9 cellular contexts compared by ENCODE assay signal in genomic region chr6:71533939-71534379, GRCh38.
DNase-seq lines count a peak whose midpoint lies in the region; ATAC-seq and TF ChIP-seq lines count a peak whose summit lies in the region.
"Had no signal": no experiment of that assay in that cellular context is flagged by ENCODE, and none has a peak within 500 bp of the region (broad histone marks: within the 10 kb centered on the region; RNA-seq: fewer than 3 reads in every experiment).

No MANE protein-coding gene starts in this region.

- intact Hi-C loops in activated T-helper 1 cell treated with anti-CD3 and anti-CD28 coated beads, Interleukin-12 subunit alpha, Interleukin-12 subunit beta, Interleukin-2, Interleukin-4 antibody, amounts not matched to agents 30 ng/mL and 10 ng/mL and 1 ng/mL, durations not matched to agents 14 hours and 24 hours and 36 hours (cut with micrococcal nuclease), result loop anchor here (1.0 to 10.0 kb wide), 2 partner anchors 149 to 551 kb away; no protein-coding TSS in a partner anchor

- peak; percentile 41 for DNase-seq in EH (ENCODE audit: low read depth)
- peak; percentile 47 to 70 for DNase-seq in cardiac fibroblast (ENCODE audit: low read depth in 2 of 2)
- DNase-seq in stimulated activated naive CD8-positive, alpha-beta T cell treated with anti-CD3 and anti-CD28 coated beads, Interleukin-15, Interleukin-2, amounts not matched to agents 100 U/mL and 50 U/mL, for 24 hours, result no peak
- no peak for DNase-seq in activated T-helper 1 cell treated with anti-CD3 and anti-CD28 coated beads, Interleukin-12 subunit alpha, Interleukin-12 subunit beta, Interleukin-2, Interleukin-4 antibody, amounts not matched to agents 30 ng/mL and 10 ng/mL and 1 ng/mL, durations not matched to agents 14 hours and 24 hours and 36 hours (ENCODE audit: low spot score)
- no peak for DNase-seq in activated naive CD4-positive, alpha-beta T cell treated with anti-CD3 and anti-CD28 coated beads, Interleukin-2, amount 10 ng/mL, durations not matched to agents 7 days and 5 days

- H3K4me3 Mint-ChIP-seq in activated T-helper 1 cell treated with anti-CD3 and anti-CD28 coated beads, Interleukin-12 subunit alpha, Interleukin-12 subunit beta, Interleukin-2, Interleukin-4 antibody, amounts not matched to agents 30 ng/mL and 10 ng/mL and 1 ng/mL, durations not matched to agents 14 hours and 24 hours and 36 hours, result no peak overlapping the region
- no peak overlapping the region for H3K4me3 Mint-ChIP-seq in activated naive CD4-positive, alpha-beta T cell treated with anti-CD3 and anti-CD28 coated beads, Interleukin-2, amount 10 ng/mL, durations not matched to agents 7 days and 5 days
- H3K4me3 Mint-ChIP-seq: IgD-negative memory B cell had no signal

- H3K4me2 ChIP-seq in Loucy (ENCODE audit: low read depth, low read length, poor library complexity, severe bottlenecking) (no peak overlapping the region), neural cell (ENCODE audit: low read length) (no peak overlapping the region)

- H3K9ac ChIP-seq in Loucy (ENCODE audit: low read depth, low read length, poor library complexity, severe bottlenecking), result no peak overlapping the region
- no peak overlapping the region for H3K9ac ChIP-seq in neural cell (ENCODE audit: low read length)

- H3K79me2 ChIP-seq in Loucy (ENCODE audit: insufficient read depth, low read length) (no peaks in the 10 kb centered on the region), neural cell (replicated peaks; ENCODE audit: insufficient read depth, low read length) (no peaks in the 10 kb centered on the region)

- H3K27me3 Mint-ChIP-seq in activated T-helper 1 cell treated with anti-CD3 and anti-CD28 coated beads, Interleukin-12 subunit alpha, Interleukin-12 subunit beta, Interleukin-2, Interleukin-4 antibody, amounts not matched to agents 30 ng/mL and 10 ng/mL and 1 ng/mL, durations not matched to agents 14 hours and 24 hours and 36 hours (ENCODE audit: insufficient read depth), result no peaks in the 10 kb centered on the region
- H3K27me3 Mint-ChIP-seq in activated naive CD4-positive, alpha-beta T cell treated with anti-CD3 and anti-CD28 coated beads, Interleukin-2, amount 10 ng/mL, durations not matched to agents 7 days and 5 days, result no peaks in the 10 kb centered on the region

- no peaks in the 10 kb centered on the region for H3K4me1 ChIP-seq in Loucy (ENCODE audit: insufficient read depth, low read length, poor library complexity, severe bottlenecking)

- no peaks in the 10 kb centered on the region for H3K36me3 Mint-ChIP-seq in activated T-helper 1 cell treated with anti-CD3 and anti-CD28 coated beads, Interleukin-12 subunit alpha, Interleukin-12 subunit beta, Interleukin-2, Interleukin-4 antibody, amounts not matched to agents 30 ng/mL and 10 ng/mL and 1 ng/mL, durations not matched to agents 14 hours and 24 hours and 36 hours (ENCODE audit: low read depth)
- no peaks in the 10 kb centered on the region for H3K36me3 Mint-ChIP-seq in activated naive CD4-positive, alpha-beta T cell treated with anti-CD3 and anti-CD28 coated beads, Interleukin-2, amount 10 ng/mL, durations not matched to agents 7 days and 5 days
- H3K36me3 Mint-ChIP-seq: IgD-negative memory B cell had no signal

- H3K4me3 ChIP-seq in Loucy (ENCODE audit: low read length, poor library complexity, severe bottlenecking) (no peak overlapping the region), cardiac fibroblast (replicated peaks in 1 of 2; ENCODE audit: low read depth in 2 of 2, low read length in 2 of 2) (no peak overlapping the region), neural cell (ENCODE audit: low read length) (no peak overlapping the region)

- CTCF ChIA-PET in activated naive CD4-positive, alpha-beta T cell treated with anti-CD3 and anti-CD28 coated beads, Interleukin-2, amount 10 ng/mL, durations not matched to agents 7 days and 5 days (lab: Charles Lee), result no interaction called here

- TF ChIP-seq POLR2A in GM18505 (IDR thresholded peaks at IDR 0.05; ENCODE audit: borderline replicate concordance, extremely low read depth, insufficient read depth, insufficient read length), result no peak

- no peaks in the 10 kb centered on the region for H3K9me3 Mint-ChIP-seq in activated T-helper 1 cell treated with anti-CD3 and anti-CD28 coated beads, Interleukin-12 subunit alpha, Interleukin-12 subunit beta, Interleukin-2, Interleukin-4 antibody, amounts not matched to agents 30 ng/mL and 10 ng/mL and 1 ng/mL, durations not matched to agents 14 hours and 24 hours and 36 hours
- no peaks in the 10 kb centered on the region for H3K9me3 Mint-ChIP-seq in activated naive CD4-positive, alpha-beta T cell treated with anti-CD3 and anti-CD28 coated beads, Interleukin-2, amount 10 ng/mL, durations not matched to agents 7 days and 5 days
- H3K9me3 Mint-ChIP-seq: IgD-negative memory B cell had no signal

- H3K9me2 ChIP-seq in Loucy (replicated peaks; ENCODE audit: low read depth, low read length) (no peaks in the 10 kb centered on the region), neural cell (ENCODE audit: insufficient read depth, low read length) (no peaks in the 10 kb centered on the region)

- TF ChIP-seq EP300 in neural cell (conservative IDR thresholded peaks at IDR 0.05; ENCODE audit: poor library complexity, severe bottlenecking), result no peak

- H4K20me1 ChIP-seq in Loucy (ENCODE audit: insufficient read depth, low read length, poor library complexity, severe bottlenecking), result no peaks in the 10 kb centered on the region
- H4K20me1 ChIP-seq in neural cell (ENCODE audit: insufficient read depth), result no peaks in the 10 kb centered on the region

- H3K27me3 ChIP-seq in Loucy (ENCODE audit: insufficient read depth, low read length, poor library complexity, severe bottlenecking) (no peaks in the 10 kb centered on the region), neural cell (ENCODE audit: insufficient read depth, low read depth, low read length) (no peaks in the 10 kb centered on the region)

- H3K9me3 ChIP-seq in Loucy (ENCODE audit: insufficient read depth, low read depth, low read length), result no peaks in the 10 kb centered on the region
- H3K9me3 ChIP-seq in neural cell (ENCODE audit: low read length), result no peaks in the 10 kb centered on the region

- H3F3A ChIP-seq in Loucy (ENCODE audit: low read depth) (no peaks in the 10 kb centered on the region), neural cell (ENCODE audit: insufficient read depth, low read length, poor library complexity, severe bottlenecking) (no peaks in the 10 kb centered on the region)

- peak; percentile 71 for TF ChIP-seq CTCF in Loucy (conservative IDR thresholded peaks at IDR 0.05; ENCODE audit: low read length)
- TF ChIP-seq CTCF in cardiac fibroblast (IDR thresholded peaks at IDR 0.05; ENCODE audit: low read depth, low read length), result peak; percentile 53
- peak; percentile 66 for TF ChIP-seq CTCF in neural cell (IDR thresholded peaks at IDR 0.05; ENCODE audit: poor library complexity, severe bottlenecking)

- no peaks in the 10 kb centered on the region for H3K36me3 ChIP-seq in Loucy (ENCODE audit: insufficient read depth, low read length)
- no peaks in the 10 kb centered on the region for H3K36me3 ChIP-seq in neural cell (ENCODE audit: insufficient read depth, low read length)

- peak; percentile 64 for TF ChIP-seq RAD21 in neural cell (conservative IDR thresholded peaks at IDR 0.05)

- no peak overlapping the region for H2AFZ ChIP-seq in Loucy (ENCODE audit: low read length)
- no peak overlapping the region for H2AFZ ChIP-seq in neural cell (ENCODE audit: low read depth, low read length)

- ATAC-seq in stimulated activated naive CD8-positive, alpha-beta T cell treated with anti-CD3 and anti-CD28 coated beads, Interleukin-15, Interleukin-2, amounts not matched to agents 100 U/mL and 50 U/mL, for 24 hours, result no peak
- no peak for ATAC-seq in GM18505 (IDR thresholded peaks at IDR 0.05; ENCODE audit: unreplicated experiment)

- no peak overlapping the region for H3K27ac ChIP-seq in neural cell (ENCODE audit: low read length)

- no peaks in the 10 kb centered on the region for H3K4me1 Mint-ChIP-seq in activated T-helper 1 cell treated with anti-CD3 and anti-CD28 coated beads, Interleukin-12 subunit alpha, Interleukin-12 subunit beta, Interleukin-2, Interleukin-4 antibody, amounts not matched to agents 30 ng/mL and 10 ng/mL and 1 ng/mL, durations not matched to agents 14 hours and 24 hours and 36 hours (ENCODE audit: low read depth)
- H3K4me1 Mint-ChIP-seq in activated naive CD4-positive, alpha-beta T cell treated with anti-CD3 and anti-CD28 coated beads, Interleukin-2, amount 10 ng/mL, durations not matched to agents 7 days and 5 days, result no peaks in the 10 kb centered on the region
- H3K4me1 Mint-ChIP-seq: IgD-negative memory B cell had no signal

- H3K27ac Mint-ChIP-seq in activated T-helper 1 cell treated with anti-CD3 and anti-CD28 coated beads, Interleukin-12 subunit alpha, Interleukin-12 subunit beta, Interleukin-2, Interleukin-4 antibody, amounts not matched to agents 30 ng/mL and 10 ng/mL and 1 ng/mL, durations not matched to agents 14 hours and 24 hours and 36 hours, result no peak overlapping the region
- no peak overlapping the region for H3K27ac Mint-ChIP-seq in activated naive CD4-positive, alpha-beta T cell treated with anti-CD3 and anti-CD28 coated beads, Interleukin-2, amount 10 ng/mL, durations not matched to agents 7 days and 5 days
- H3K27ac Mint-ChIP-seq: IgD-negative memory B cell had no signal

TF ChIP-seq in neural cell, 6 proteins besides CTCF, POLR2A, EP300 and RAD21:
- TF ChIP-seq EZH2 (IDR thresholded peaks at IDR 0.05; ENCODE audit: borderline replicate concordance, insufficient read depth, low read length, poor library complexity, severe bottlenecking), result no peak
- TF ChIP-seq SMC3 (conservative IDR thresholded peaks at IDR 0.05; ENCODE audit: poor library complexity), result peak; percentile 72

Comparison
In these comparisons a context has a peak if more than half of its experiments do, and no peak if none do; other contexts are left out.
1. DNase-seq: peak in EH (single experiment) and cardiac fibroblast (2 of 2); none in stimulated activated naive CD8-positive, alpha-beta T cell treated with anti-CD3 and anti-CD28 coated beads, Interleukin-15, Interleukin-2, amounts not matched to agents 100 U/mL and 50 U/mL, for 24 hours (single experiment), activated T-helper 1 cell treated with anti-CD3 and anti-CD28 coated beads, Interleukin-12 subunit alpha, Interleukin-12 subunit beta, Interleukin-2, Interleukin-4 antibody, amounts not matched to agents 30 ng/mL and 10 ng/mL and 1 ng/mL, durations not matched to agents 14 hours and 24 hours and 36 hours (single experiment) and activated naive CD4-positive, alpha-beta T cell treated with anti-CD3 and anti-CD28 coated beads, Interleukin-2, amount 10 ng/mL, durations not matched to agents 7 days and 5 days (single experiment).
2. Peak in every context shown above with its lines, with median percentiles within 50 percentile points of each other: CTCF ChIP-seq.